Comparison of ENCODE assay signal across 3 cellular contexts in genomic region chrX:7798327-7798726, GRCh38.
TF ChIP-seq lines count a peak whose summit lies in the region.

No MANE protein-coding gene starts in this region.

TF ChIP-seq in IMR-90, 13 proteins besides CTCF, POLR2A, EP300 and RAD21:
- TF ChIP-seq CHD1 (IDR thresholded peaks at IDR 0.05; ENCODE audit: low read depth, low read length) (no peak), CEBPB (IDR thresholded peaks at IDR 0.05; ENCODE audit: low read depth, low read length) (peak; percentile 86), USF2 (IDR thresholded peaks at IDR 0.05; ENCODE audit: low read depth, low read length) (no peak)

TF ChIP-seq in K562, 482 proteins besides CTCF, POLR2A, EP300 and RAD21:
- TF ChIP-seq SRSF3 (IDR thresholded peaks at IDR 0.05; ENCODE audit: insufficient read depth, low read length) (no peak), ZZZ3 (IDR thresholded peaks at IDR 0.05) (no peak), CEBPB (tag; IDR thresholded peaks at IDR 0.05) (peak; percentile 45), CEBPG (CRISPR knock-in tag; IDR thresholded peaks at IDR 0.05) (no peak), CEBPG (tag; conservative IDR thresholded peaks at IDR 0.05 in 1 of 2, IDR thresholded peaks at IDR 0.05 in 1 of 2) (peak in 1 of 2 experiments; percentile 71; a peak in 2 of 4 replicates)

TF ChIP-seq in H1, 55 proteins besides CTCF, POLR2A, EP300 and RAD21:
- TF ChIP-seq CEBPB (IDR thresholded peaks at IDR 0.05; ENCODE audit: low read depth, low read length) = 0 out of 2 replicates have a peak, but pooled peaks have one; percentile 29
- no peak for TF ChIP-seq KDM5A (IDR thresholded peaks at IDR 0.05; ENCODE audit: low read length)
